ENCODE assay signal across 8 cellular contexts in genomic region chr20:35953411-35954199, GRCh38. TPM values are rescaled to one million over a fixed set of nuclear protein-coding genes. Genes with fewer than 3 reads are reported as not detected.
DNase-seq lines count a peak whose midpoint lies in the region; ATAC-seq and TF ChIP-seq lines count a peak whose summit lies in the region.

No MANE protein-coding gene starts in this region.

- peaks cover 31% of the 10 kb centered on the region in 2 experiments for H3K4me1 ChIP-seq in neutrophil (ENCODE audit: control insufficient read depth in 1 of 2, insufficient read depth in 1 of 2, low read depth in 1 of 2, low read length in 1 of 2)
- H3K4me1 ChIP-seq in testis: peaks cover 19% of the 10 kb centered on the region

- DNase-seq in NCI-H345 (lab: John Stamatoyannopoulos, UW) (peak; percentile 47), NCI-H345 treated with DMSO at 0.1 percent for 48 hours (lab: John Stamatoyannopoulos, UW; ENCODE audit: unreplicated experiment) (no peak), RKO (ENCODE audit: low spot score) (peak; percentile 59), fibroblast of the aortic adventitia (ENCODE audit: low read depth) (no peak), testis (peak; percentile 40)
- DNase-seq in activated effector memory CD4-positive, alpha-beta T cell treated with anti-CD3 and anti-CD28 coated beads, Interleukin-2, amount 50 U/mL, for 16 hours: peak; percentile 89

- TF ChIP-seq POLR2A in testis (IDR thresholded peaks at IDR 0.05): no peak

- ATAC-seq in HG03060 (IDR thresholded peaks at IDR 0.05; ENCODE audit: low read depth, unreplicated experiment): peak; percentile 9

- peaks cover 6% of the 10 kb centered on the region for H3K36me3 ChIP-seq in neutrophil
- no peaks in the 10 kb centered on the region for H3K36me3 ChIP-seq in testis (ENCODE audit: low read depth, missing control alignments)

- intact Hi-C loops in testis (cut with DNase I; ENCODE audit: low total_unique reads): no loop called here

- H3K4me3 ChIP-seq in fibroblast of the aortic adventitia (ENCODE audit: low read depth, low read length): peak overlapping the region; percentile 93
- H3K4me3 ChIP-seq in neutrophil (ENCODE audit: low read depth in 1 of 2, low read length in 1 of 2): peak overlapping the region; percentile 95 to 98
- H3K4me3 ChIP-seq in testis: peak overlapping the region; percentile 96 to 97

- H3K9me3 ChIP-seq in neutrophil (no peaks in the 10 kb centered on the region), testis (no peaks in the 10 kb centered on the region)

- H3K27ac ChIP-seq in neutrophil (peak overlapping the region; percentile 96), testis (peak overlapping the region; percentile 95)

- 0% methylated on average over 22 to 33 of the region's 64 CpGs for WGBS in testis, 2 donors

- H3K27me3 ChIP-seq in neutrophil (no peaks in the 10 kb centered on the region), testis (no peaks in the 10 kb centered on the region)

- TF ChIP-seq CTCF in fibroblast of the aortic adventitia (IDR thresholded peaks at IDR 0.05; ENCODE audit: insufficient read depth, low read length) (no peak), neutrophil (IDR thresholded peaks at IDR 0.05) (no peak), testis (IDR thresholded peaks at IDR 0.05) (no peak)

RNA-seq across cellular contexts. Expression of gene SCAND1, which starts 0.7 kb away (rescaled TPM):
- 34.1 and 161 TPM in 2 replicates for total RNA-seq in fibroblast of the aortic adventitia (ENCODE audit: low replicate concordance)
- 100 to 1,000 TPM; 120 to 136 TPM for total RNA-seq in testis
- 45.4 TPM for polyA plus RNA-seq in testis (ENCODE audit: insufficient read depth, low read depth, low replicate concordance)

RNA-seq across cellular contexts. Expression of gene CNBD2, which starts 14.8 kb away (rescaled TPM):
- total RNA-seq in fibroblast of the aortic adventitia (ENCODE audit: low replicate concordance) (2.2 and 4.5 TPM in 2 replicates), testis (10 to 100 TPM; 19.7 to 28.3 TPM)
- polyA plus RNA-seq in testis (ENCODE audit: insufficient read depth, low read depth, low replicate concordance): 46.6 TPM

Comparison
In these comparisons a context has a peak if more than half of its experiments do, and no peak if none do; other contexts are left out.
1. DNase-seq: peak in NCI-H345 (single experiment), RKO (single experiment), activated effector memory CD4-positive, alpha-beta T cell treated with anti-CD3 and anti-CD28 coated beads, Interleukin-2, amount 50 U/mL, for 16 hours (single experiment) and testis (single experiment); none in NCI-H345 treated with DMSO at 0.1 percent for 48 hours (single experiment) and fibroblast of the aortic adventitia (single experiment).
2. Peak in every context shown above with its lines, with median percentiles within 50 percentile points of each other: H3K4me3 ChIP-seq.